12 cellular contexts compared by ENCODE assay signal in the genomic region with DNA sequence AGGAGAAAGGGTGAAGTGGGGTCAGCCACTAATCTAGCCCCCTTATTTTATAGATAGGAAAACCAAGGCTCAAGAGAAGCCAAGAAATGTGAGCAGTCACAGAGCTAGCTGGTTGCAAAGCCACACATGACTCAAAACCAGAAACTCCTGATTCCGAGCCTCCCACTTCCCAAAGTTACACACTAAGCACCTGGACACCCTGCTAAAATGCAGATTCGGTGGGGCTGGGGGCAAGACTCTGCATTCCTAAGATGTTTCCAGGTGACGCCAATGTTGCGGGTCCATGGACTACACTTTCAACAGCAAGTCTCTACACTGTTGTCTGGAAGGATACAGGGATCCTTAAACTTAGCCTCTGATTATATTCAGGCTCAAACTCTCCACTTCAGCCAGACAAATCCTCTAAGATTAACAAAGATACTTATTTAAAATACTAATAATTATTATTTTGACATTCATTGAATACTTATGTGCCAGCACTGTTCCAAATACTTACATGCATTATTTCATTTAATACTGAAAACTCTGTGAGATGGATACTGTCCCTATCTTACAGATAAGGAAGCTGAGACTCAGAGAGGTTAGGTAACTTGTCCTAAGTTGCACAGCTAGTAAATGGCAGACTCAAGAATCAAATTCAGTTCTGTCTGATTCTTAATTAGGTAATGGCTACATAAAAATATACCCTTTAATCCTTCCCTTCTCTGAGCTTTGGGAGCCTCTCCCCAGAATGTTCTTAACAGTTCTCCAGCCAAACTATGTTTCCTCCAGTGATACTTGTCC.
DNase-seq lines count a peak whose midpoint lies in the region; ATAC-seq and TF ChIP-seq lines count a peak whose summit lies in the region.
"Had no signal": no experiment of that assay in that cellular context is flagged by ENCODE, and none has a peak within 500 bp of the region (broad histone marks: within the 10 kb centered on the region; RNA-seq: fewer than 3 reads in every experiment).

No MANE protein-coding gene starts in this region.

- ATAC-seq in effector memory CD8-positive, alpha-beta T cell (replicated peaks): no peak
- ATAC-seq: GM12878 had no signal

- no peaks in the 10 kb centered on the region for H3K36me3 ChIP-seq in trophoblast cell (ENCODE audit: control insufficient read depth in 1 of 2, insufficient read depth in 2 of 2, low read length in 2 of 2)

- no peak overlapping the region for H3K9ac ChIP-seq in trophoblast cell (ENCODE audit: low read length)
- H3K9ac ChIP-seq: BLaER1 had no signal

- H3K4ac ChIP-seq in trophoblast cell (ENCODE audit: low read depth, low read length): no peak overlapping the region

- no peak overlapping the region for H3K27ac ChIP-seq in trophoblast cell (ENCODE audit: low read depth, low read length)
- H3K27ac ChIP-seq in RWPE1: no peak overlapping the region
- H3K27ac ChIP-seq: BLaER1 had no signal

- CTCF ChIA-PET in RWPE1 (lab: Yijun Ruan, JAX): no interaction called here

- no peaks in the 10 kb centered on the region for H3K27me3 Mint-ChIP-seq in activated T-cell treated with anti-CD3 and anti-CD28 coated beads, Interleukin-2, amount 50 U/mL, for 24 hours
- no peaks in the 10 kb centered on the region for H3K27me3 Mint-ChIP-seq in effector memory CD8-positive, alpha-beta T cell

- H2AK5ac ChIP-seq in trophoblast cell (ENCODE audit: low read length): no peak overlapping the region

- H3K4me2 ChIP-seq in trophoblast cell (ENCODE audit: low read length): peak overlapping the region; percentile 13
- H3K4me2 ChIP-seq: BLaER1 had no signal

- H4K91ac ChIP-seq in trophoblast cell (ENCODE audit: low read depth, low read length): no peak overlapping the region

- H3K9me3 Mint-ChIP-seq in activated T-cell treated with anti-CD3 and anti-CD28 coated beads, Interleukin-2, amount 50 U/mL, for 24 hours: no peaks in the 10 kb centered on the region
- H3K9me3 Mint-ChIP-seq in effector memory CD8-positive, alpha-beta T cell: no peaks in the 10 kb centered on the region

- H3K14ac ChIP-seq in trophoblast cell (ENCODE audit: low read length): no peak overlapping the region

- no peak overlapping the region for H4K8ac ChIP-seq in trophoblast cell (ENCODE audit: low read depth, low read length)

- H3K4me1 ChIP-seq in trophoblast cell (ENCODE audit: control insufficient read depth in 1 of 2, insufficient read depth in 2 of 2, low read length in 2 of 2): peaks cover 0 to 13% of the 10 kb centered on the region in 2 experiments
- H3K4me1 ChIP-seq: BLaER1 had no signal

- WGBS in trophoblast cell (ENCODE audit: extremely low coverage, insufficient coverage, insufficient read length): no CpG with 5 or more reads among the region's 4 CpGs

- H3K4me3 Mint-ChIP-seq in activated T-cell treated with anti-CD3 and anti-CD28 coated beads, Interleukin-2, amount 50 U/mL, for 24 hours: no peak overlapping the region
- no peak overlapping the region for H3K4me3 Mint-ChIP-seq in effector memory CD8-positive, alpha-beta T cell

- H3K18ac ChIP-seq in trophoblast cell (ENCODE audit: low read length): no peak overlapping the region

- H3K4me1 Mint-ChIP-seq in activated T-cell treated with anti-CD3 and anti-CD28 coated beads, Interleukin-2, amount 50 U/mL, for 24 hours (ENCODE audit: low read depth): peaks cover 7% of the 10 kb centered on the region
- H3K4me1 Mint-ChIP-seq in effector memory CD8-positive, alpha-beta T cell (ENCODE audit: low read depth in 2 of 2): peaks cover 0 to 3% of the 10 kb centered on the region in 2 donors

- no peak for DNase-seq in activated T-cell treated with anti-CD3 and anti-CD28 coated beads, Interleukin-2, amount 50 U/mL, for 24 hours
- DNase-seq in activated T-cell treated with anti-CD3 and anti-CD28 coated beads, Interleukin-2, amount 50 U/mL, for 1 hour: no peak
- DNase-seq in ELF-1 (ENCODE audit: low read depth, low spot score) (peak; percentile 42), trophoblast cell (peak; percentile 59 to 74), foreskin fibroblast (no peak), RWPE1 (ENCODE audit: low spot score) (no peak)
- no peak for DNase-seq in effector memory CD8-positive, alpha-beta T cell
- DNase-seq: 8988T, AML-193, HCEC 1CT had no signal

- H3K27ac Mint-ChIP-seq in activated T-cell treated with anti-CD3 and anti-CD28 coated beads, Interleukin-2, amount 50 U/mL, for 24 hours: peak overlapping the region; percentile 48
- H3K27ac Mint-ChIP-seq in effector memory CD8-positive, alpha-beta T cell: peak overlapping the region; percentile 38 to 65

- no peak overlapping the region for H2BK120ac ChIP-seq in trophoblast cell (ENCODE audit: insufficient read depth, low read length, poor library complexity)

- H2AFZ ChIP-seq in trophoblast cell (ENCODE audit: insufficient read depth, low read length, poor library complexity): no peak overlapping the region

- H3K27me3 ChIP-seq in trophoblast cell (ENCODE audit: insufficient read depth, low read length): no peaks in the 10 kb centered on the region
- H3K27me3 ChIP-seq: BLaER1 had no signal

- H3K9me3 ChIP-seq in trophoblast cell (ENCODE audit: insufficient read depth, low read depth, low read length): no peaks in the 10 kb centered on the region
- H3K9me3 ChIP-seq: BLaER1 had no signal

- no peak overlapping the region for H4K12ac ChIP-seq in trophoblast cell (ENCODE audit: low read depth, low read length)

- no peaks in the 10 kb centered on the region for H3K79me1 ChIP-seq in trophoblast cell (ENCODE audit: low read length)

- peaks cover 96% of the 10 kb centered on the region for H3K36me3 Mint-ChIP-seq in activated T-cell treated with anti-CD3 and anti-CD28 coated beads, Interleukin-2, amount 50 U/mL, for 24 hours (ENCODE audit: low read depth)
- H3K36me3 Mint-ChIP-seq in effector memory CD8-positive, alpha-beta T cell (ENCODE audit: insufficient read depth): peaks cover 32% of the 10 kb centered on the region

- H2BK5ac ChIP-seq in trophoblast cell (ENCODE audit: low read depth, low read length, poor library complexity): no peak overlapping the region

- H2BK12ac ChIP-seq in trophoblast cell (ENCODE audit: low read length): no peak overlapping the region

- POLR2A ChIA-PET in RWPE1 (lab: Yijun Ruan, JAX; ENCODE audit: low non-redundant PET): no interaction called here

- H3K23ac ChIP-seq in trophoblast cell (ENCODE audit: low read length): no peak overlapping the region

- TF ChIP-seq CTCF in foreskin fibroblast (IDR thresholded peaks at IDR 0.05; ENCODE audit: low read depth, low read length) (no peak), RWPE1 (conservative IDR thresholded peaks at IDR 0.05; ENCODE audit: low read depth) (no peak)

- H3K79me2 ChIP-seq in trophoblast cell (ENCODE audit: control insufficient read depth, insufficient read depth, low read length, poor library complexity): no peaks in the 10 kb centered on the region

- no peak overlapping the region for H3K4me3 ChIP-seq in trophoblast cell (ENCODE audit: low read depth, low read length)
- no peak overlapping the region for H3K4me3 ChIP-seq in foreskin fibroblast (ENCODE audit: low read depth in 1 of 2, low read length in 2 of 2)
- H3K4me3 ChIP-seq: BLaER1, GM12878 had no signal

Comparison
In these comparisons a context has a peak if more than half of its experiments do, and no peak if none do; other contexts are left out.
1. DNase-seq: peak in ELF-1 (single experiment) and trophoblast cell (2 of 2); none in activated T-cell treated with anti-CD3 and anti-CD28 coated beads, Interleukin-2, amount 50 U/mL, for 24 hours (single experiment), activated T-cell treated with anti-CD3 and anti-CD28 coated beads, Interleukin-2, amount 50 U/mL, for 1 hour (single experiment), effector memory CD8-positive, alpha-beta T cell (0 of 3), foreskin fibroblast (0 of 2) and RWPE1 (single experiment).